In genomic region chr17:51076821-51077220, GRCh38 we compare ENCODE assay signal across 38 cellular contexts.
"Had no signal": no experiment of that assay in that cellular context is flagged by ENCODE, and none has a peak within 500 bp of the region (broad histone marks: within the 10 kb centered on the region; RNA-seq: fewer than 3 reads in every experiment).

No MANE protein-coding gene starts in this region.

- H3K27me3 Mint-ChIP-seq: activated B cell treated with CpG ODN at 0.5 μM for 24 hours; activated CD4-positive, alpha-beta memory T cell treated with anti-CD3 and anti-CD28 coated beads for 36 hours; activated CD4-positive, alpha-beta T cell treated with anti-CD3 and anti-CD28 coated beads, Interleukin-2, amount 10 ng/mL, durations not matched to agents 24 days and 14 days; activated naive CD8-positive, alpha-beta T cell treated with anti-CD3 and anti-CD28 coated beads for 36 hours; activated T-helper 17 cell treated with anti-CD3 and anti-CD28 coated beads, Interleukin-2, amount 50 U/mL, for 72 hours had no signal

- H3K4me1 ChIP-seq: body of pancreas, breast epithelium had no signal

- ATAC-seq: activated CD8-positive, alpha-beta T cell treated with anti-CD3 and anti-CD28 coated beads, Interleukin-2, amount 10 ng/mL, durations not matched to agents 7 days and 5 days; activated naive CD4-positive, alpha-beta T cell treated with anti-CD3 and anti-CD28 coated beads, Interleukin-2, amount 50 U/mL, for 72 hours; activated T-cell treated with anti-CD3 and anti-CD28 coated beads, Interleukin-2, amount 50 U/mL, for 4 hours; activated T-cell treated with anti-CD3 and anti-CD28 coated beads, Interleukin-2, amount 50 U/mL, for 72 hours; activated T-helper 17 cell treated with anti-CD3 and anti-CD28 coated beads, Interleukin-2, amount 50 U/mL, for 72 hours; body of pancreas had no signal

- H3K36me3 ChIP-seq: breast epithelium had no signal

- H3K4me3 Mint-ChIP-seq: activated B cell treated with CpG ODN at 0.5 μM for 24 hours; activated CD4-positive, alpha-beta memory T cell treated with anti-CD3 and anti-CD28 coated beads for 36 hours; activated CD4-positive, alpha-beta T cell treated with anti-CD3 and anti-CD28 coated beads, Interleukin-2, amount 10 ng/mL, durations not matched to agents 24 days and 14 days; activated CD8-positive, alpha-beta T cell treated with anti-CD3 and anti-CD28 coated beads, Interleukin-2, amount 10 ng/mL, durations not matched to agents 7 days and 5 days; activated naive CD4-positive, alpha-beta T cell treated with anti-CD3 and anti-CD28 coated beads for 36 hours; activated naive CD8-positive, alpha-beta T cell treated with anti-CD3 and anti-CD28 coated beads for 36 hours; activated T-cell treated with anti-CD3 and anti-CD28 coated beads, Interleukin-2, amount 50 U/mL, for 4 hours; activated T-cell treated with anti-CD3 and anti-CD28 coated beads, Interleukin-2, amount 50 U/mL, for 72 hours; activated T-helper 1 cell treated with anti-CD3 and anti-CD28 coated beads, Interleukin-12 subunit alpha, Interleukin-12 subunit beta, Interleukin-2, Interleukin-4 antibody, amounts not matched to agents 30 ng/mL and 10 ng/mL and 1 ng/mL, durations not matched to agents 14 hours and 24 hours and 36 hours; activated T-helper 17 cell treated with anti-CD3 and anti-CD28 coated beads, Interleukin-2, amount 50 U/mL, for 72 hours; T-helper 1 cell treated with Interleukin-12 subunit alpha and Interleukin-12 subunit beta and Interleukin-4 antibody, amounts not matched to agents 30 μg/mL and 1 μg/mL, for 36 hours; T-helper 2 cell treated with Interferon-gamma antibody and Interleukin-4, amounts not matched to agents 5 μg/mL and 100 μg/mL, for 36 hours had no signal

- H3K9me3 ChIP-seq: adrenal gland, body of pancreas, breast epithelium had no signal

- H3K27ac ChIP-seq: adrenal gland, body of pancreas, brain microvascular endothelial cell, breast epithelium, VCaP had no signal

- H3K27ac Mint-ChIP-seq: activated B cell treated with CpG ODN at 0.5 μM for 24 hours; activated CD4-positive, alpha-beta memory T cell treated with anti-CD3 and anti-CD28 coated beads for 36 hours; activated CD4-positive, alpha-beta T cell treated with anti-CD3 and anti-CD28 coated beads, Interleukin-2, amount 10 ng/mL, durations not matched to agents 24 days and 14 days; activated CD8-positive, alpha-beta T cell treated with anti-CD3 and anti-CD28 coated beads, Interleukin-2, amount 10 ng/mL, durations not matched to agents 7 days and 5 days; activated naive CD4-positive, alpha-beta T cell treated with anti-CD3 and anti-CD28 coated beads for 36 hours; activated naive CD4-positive, alpha-beta T cell treated with anti-CD3 and anti-CD28 coated beads, Interleukin-2, amount 50 U/mL, for 72 hours; activated naive CD8-positive, alpha-beta T cell treated with anti-CD3 and anti-CD28 coated beads for 36 hours; activated T-cell treated with anti-CD3 and anti-CD28 coated beads, Interleukin-2, amount 50 U/mL, for 72 hours; activated T-helper 1 cell treated with anti-CD3 and anti-CD28 coated beads, Interleukin-12 subunit alpha, Interleukin-12 subunit beta, Interleukin-2, Interleukin-4 antibody, amounts not matched to agents 30 ng/mL and 10 ng/mL and 1 ng/mL, durations not matched to agents 14 hours and 24 hours and 36 hours; activated T-helper 17 cell treated with anti-CD3 and anti-CD28 coated beads, Interleukin-2, amount 50 U/mL, for 72 hours; T-helper 1 cell treated with Interleukin-12 subunit alpha and Interleukin-12 subunit beta and Interleukin-4 antibody, amounts not matched to agents 30 μg/mL and 1 μg/mL, for 36 hours; T-helper 2 cell treated with Interferon-gamma antibody and Interleukin-4, amounts not matched to agents 5 μg/mL and 100 μg/mL, for 36 hours had no signal

- FAIRE-seq: astrocyte, TTC549 had no signal

- H3K4me1 Mint-ChIP-seq: activated CD4-positive, alpha-beta T cell treated with anti-CD3 and anti-CD28 coated beads, Interleukin-2, amount 10 ng/mL, durations not matched to agents 24 days and 14 days; activated naive CD8-positive, alpha-beta T cell treated with anti-CD3 and anti-CD28 coated beads for 36 hours had no signal

- DNase-seq: activated B cell treated with CpG ODN at 0.5 μM for 24 hours; activated CD4-positive, alpha-beta memory T cell treated with anti-CD3 and anti-CD28 coated beads for 36 hours; activated CD4-positive, alpha-beta T cell treated with anti-CD3 and anti-CD28 coated beads for 4 hours; activated CD4-positive, alpha-beta T cell treated with anti-CD3 and anti-CD28 coated beads, Interleukin-2, amount 50 U/mL, for 1 hour; activated CD4-positive, alpha-beta T cell treated with anti-CD3 and anti-CD28 coated beads, Interleukin-2, amount 50 U/mL, for 4 hours; activated CD4-positive, CD25-positive, alpha-beta regulatory T cell treated with anti-CD3 and anti-CD28 coated beads, Interleukin-2, amount 50 U/mL, for 72 hours; activated CD8-positive, alpha-beta memory T cell treated with anti-CD3 and anti-CD28 coated beads for 24 hours; activated CD8-positive, alpha-beta memory T cell treated with anti-CD3 and anti-CD28 coated beads, Interleukin-2, amount 50 U/mL, for 4 hours; activated CD8-positive, alpha-beta T cell treated with anti-CD3 and anti-CD28 coated beads, Interleukin-2, amount 10 ng/mL, durations not matched to agents 7 days and 5 days; activated effector memory CD4-positive, alpha-beta T cell treated with anti-CD3 and anti-CD28 coated beads, Interleukin-2, amount 50 U/mL, for 16 hours; activated gamma-delta T cell treated with Interleukin-2 at 50 U/mL for 16 hours; activated naive CD4-positive, alpha-beta T cell; activated naive CD4-positive, alpha-beta T cell treated with anti-CD3 and anti-CD28 coated beads for 36 hours; activated naive CD4-positive, alpha-beta T cell treated with anti-CD3 and anti-CD28 coated beads, Interleukin-2, amount 50 U/mL, for 16 hours; activated naive CD8-positive, alpha-beta T cell treated with anti-CD3 and anti-CD28 coated beads for 36 hours; activated T-cell treated with anti-CD3 and anti-CD28 coated beads for 4 hours; activated T-cell treated with anti-CD3 and anti-CD28 coated beads, Interleukin-2, amount 50 U/mL, for 1 hour; activated T-cell treated with anti-CD3 and anti-CD28 coated beads, Interleukin-2, amount 50 U/mL, for 4 hours; activated T-cell treated with anti-CD3 and anti-CD28 coated beads, Interleukin-2, amount 50 U/mL, for 72 hours; adrenal gland; amniotic stem cell; aorta; body of pancreas; brain microvascular endothelial cell; central memory CD4-positive, alpha-beta T cell; T-helper 1 cell; T-helper 2 cell; T-helper 9 cell had no signal

- H3K4me3 ChIP-seq: adrenal gland, body of pancreas, breast epithelium had no signal

- H3K9me3 Mint-ChIP-seq: activated B cell treated with CpG ODN at 0.5 μM for 24 hours; activated CD4-positive, alpha-beta memory T cell treated with anti-CD3 and anti-CD28 coated beads for 36 hours; activated CD4-positive, alpha-beta T cell treated with anti-CD3 and anti-CD28 coated beads, Interleukin-2, amount 10 ng/mL, durations not matched to agents 24 days and 14 days; activated naive CD4-positive, alpha-beta T cell treated with anti-CD3 and anti-CD28 coated beads for 36 hours; activated naive CD4-positive, alpha-beta T cell treated with anti-CD3 and anti-CD28 coated beads, Interleukin-2, amount 50 U/mL, for 72 hours; activated naive CD8-positive, alpha-beta T cell treated with anti-CD3 and anti-CD28 coated beads for 36 hours; activated T-cell treated with anti-CD3 and anti-CD28 coated beads, Interleukin-2, amount 50 U/mL, for 4 hours; activated T-cell treated with anti-CD3 and anti-CD28 coated beads, Interleukin-2, amount 50 U/mL, for 72 hours; activated T-helper 1 cell treated with anti-CD3 and anti-CD28 coated beads, Interleukin-12 subunit alpha, Interleukin-12 subunit beta, Interleukin-2, Interleukin-4 antibody, amounts not matched to agents 30 ng/mL and 10 ng/mL and 1 ng/mL, durations not matched to agents 14 hours and 24 hours and 36 hours; activated T-helper 17 cell treated with anti-CD3 and anti-CD28 coated beads, Interleukin-2, amount 50 U/mL, for 72 hours; T-helper 1 cell treated with Interleukin-12 subunit alpha and Interleukin-12 subunit beta and Interleukin-4 antibody, amounts not matched to agents 30 μg/mL and 1 μg/mL, for 36 hours; T-helper 2 cell treated with Interferon-gamma antibody and Interleukin-4, amounts not matched to agents 5 μg/mL and 100 μg/mL, for 36 hours had no signal

- H3K27me3 ChIP-seq: adrenal gland, body of pancreas, brain microvascular endothelial cell, breast epithelium had no signal
